10 cellular contexts compared by ENCODE assay signal in the genomic region with DNA sequence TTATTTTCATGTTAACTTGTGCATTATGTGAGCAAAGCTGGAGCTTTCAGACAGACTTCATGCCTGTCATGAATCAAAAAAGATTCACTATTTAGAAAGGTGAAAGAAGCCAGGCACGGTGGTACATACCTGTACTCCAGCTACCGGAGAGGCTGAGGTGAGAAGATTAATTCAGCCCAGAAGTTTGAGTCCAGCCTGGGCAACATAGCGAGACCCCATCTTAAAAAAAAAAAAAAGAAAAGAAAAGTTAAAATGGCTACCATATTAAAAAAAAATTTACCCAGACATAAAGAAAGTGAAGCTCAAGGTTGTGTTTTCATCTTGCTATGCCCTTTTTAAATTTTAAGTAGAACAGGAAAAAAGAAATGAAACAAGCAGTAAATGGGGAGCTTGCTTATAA. TPM values are rescaled to one million over a fixed set of nuclear protein-coding genes. Genes with fewer than 3 reads are reported as not detected.
A peak's percentile ranks its signal among the peaks of the same experiment; 100 is the strongest.
DNase-seq lines count a peak whose midpoint lies in the region; ATAC-seq and TF ChIP-seq lines count a peak whose summit lies in the region.
"Had no signal": no experiment of that assay in that cellular context is flagged by ENCODE, and none has a peak within 500 bp of the region (broad histone marks: within the 10 kb centered on the region; RNA-seq: fewer than 3 reads in every experiment).

No MANE protein-coding gene starts in this region.

- peak overlapping the region; percentile 96 to 99 (median 98) for H3K27ac Mint-ChIP-seq in CD14-positive monocyte

- H3K9me3 ChIP-seq in osteoblast (ENCODE audit: low read depth, low read length): no peaks in the 10 kb centered on the region

- H3K4me2 ChIP-seq in osteoblast (ENCODE audit: insufficient read depth, low read length): no peak overlapping the region

- TF ChIP-seq CTCF in CD14-positive monocyte (IDR thresholded peaks at IDR 0.05) (no peak), NB4 (IDR thresholded peaks at IDR 0.05; ENCODE audit: low read depth, low read length) (no peak), dorsolateral prefrontal cortex (IDR thresholded peaks at IDR 0.05 in 54 of 56, conservative IDR thresholded peaks at IDR 0.05 in 2 of 56; ENCODE audit: low read depth in 1 of 56, partially characterized antibody in 56 of 56) (no peak), osteoblast (IDR thresholded peaks at IDR 0.05; ENCODE audit: extremely low read depth, low read depth, low read length) (no peak)

- H3K27ac ChIP-seq in dorsolateral prefrontal cortex: peak overlapping the region in 41 of 59 donors; percentile 15 to 81 (median 66)
- peak overlapping the region; percentile 6 for H3K27ac ChIP-seq in osteoblast (ENCODE audit: low read depth, low read length)

- H4K20me1 ChIP-seq in osteoblast (ENCODE audit: insufficient read depth, low read length): no peaks in the 10 kb centered on the region

- H3K4me3 ChIP-seq in NB4 (ENCODE audit: low read depth, low read length) (peak overlapping the region; percentile 57), dorsolateral prefrontal cortex (peak overlapping the region in 31 of 59 donors; percentile 0 to 52 (median 30)), osteoblast (ENCODE audit: insufficient read depth, low read length) (no peak overlapping the region)

- peaks cover 0 to 4% (median 0%) of the 10 kb centered on the region in 7 donors for H3K9me3 Mint-ChIP-seq in CD14-positive monocyte
- H3K9me3 Mint-ChIP-seq: brain had no signal

- DNase-seq in CD14-positive monocyte (ENCODE audit: low spot score) (no peak), NB4 (ENCODE audit: low read depth) (no peak), dorsolateral prefrontal cortex (no peak), osteoblast (ENCODE audit: insufficient read length, low spot score, missing footprints) (no peak), amniotic stem cell (lab: John Stamatoyannopoulos, UW) (no peak)
- DNase-seq: stimulated activated CD4-positive, alpha-beta T cell treated with anti-CD3 and anti-CD28 coated beads, Interleukin-15, amount 100 ng/mL, for 24 hours had no signal

- peak overlapping the region; percentile 83 to 90 for H3K4me3 Mint-ChIP-seq in CD14-positive monocyte
- H3K4me3 Mint-ChIP-seq: brain had no signal

- no peaks in the 10 kb centered on the region for H3K79me2 ChIP-seq in osteoblast (ENCODE audit: insufficient read depth, low read length)

- no peak for TF ChIP-seq POLR2A in NB4 (IDR thresholded peaks at IDR 0.05; ENCODE audit: extremely low read depth, insufficient read length)

- H3K36me3 Mint-ChIP-seq in CD14-positive monocyte: peaks cover 21 to 35% of the 10 kb centered on the region in 2 donors

- H2AFZ ChIP-seq in osteoblast (ENCODE audit: low read length): no peak overlapping the region

- ATAC-seq in HG03175 (IDR thresholded peaks at IDR 0.05; ENCODE audit: unreplicated experiment): no peak
- no peak for ATAC-seq in HG03025 (IDR thresholded peaks at IDR 0.05; ENCODE audit: low FRiP score, unreplicated experiment)
- no peak for ATAC-seq in HG03521 (IDR thresholded peaks at IDR 0.05; ENCODE audit: unreplicated experiment)

- H3K27me3 ChIP-seq in dorsolateral prefrontal cortex (no peaks in the 10 kb centered on the region), osteoblast (ENCODE audit: insufficient read depth, low read length) (no peaks in the 10 kb centered on the region)

- H3K4me1 Mint-ChIP-seq in CD14-positive monocyte: peaks cover 67% of the 10 kb centered on the region
- H3K4me1 Mint-ChIP-seq: brain had no signal

- intact Hi-C loops in CD14-positive monocyte (cut with micrococcal nuclease): no loop called here
- intact Hi-C loops in dorsolateral prefrontal cortex (cut with DNase I): no loop called here

- H3K27me3 Mint-ChIP-seq in CD14-positive monocyte (ENCODE audit: low read depth in 3 of 3): peaks cover 0 to 10% (median 1%) of the 10 kb centered on the region in 3 donors
- H3K27me3 Mint-ChIP-seq: brain had no signal

- H3K4me1 ChIP-seq in osteoblast (ENCODE audit: insufficient read depth, low read length): peaks cover 14% of the 10 kb centered on the region

- H3K36me3 ChIP-seq in osteoblast (ENCODE audit: insufficient read depth, low read length): peaks cover 7% of the 10 kb centered on the region

RNA-seq across cellular contexts. Expression of a gene that starts 0.9 kb away (rescaled TPM):
- polyA plus RNA-seq in CD14-positive monocyte: 1 to 10 TPM; 1.9 to 6.1 TPM
- total RNA-seq in dorsolateral prefrontal cortex (1 to 10 TPM in 110 of 120 experiments, under 1 TPM in 10; 0.25 to 4.8 (median 1.9) TPM), osteoblast (under 0.01 TPM in 2 replicates)

RNA-seq across cellular contexts. Expression of a gene that starts 20.5 kb away (rescaled TPM):
- polyA plus RNA-seq in CD14-positive monocyte: 10 to 100 TPM; 10.7 to 15.7 TPM
- 10 to 100 TPM; 15.8 to 37.3 (median 25.6) TPM for total RNA-seq in dorsolateral prefrontal cortex
- total RNA-seq in osteoblast: 25.0 and 26.8 TPM in 2 replicates

RNA-seq across cellular contexts. Expression of a gene that starts 20.9 kb away (rescaled TPM):
- polyA plus RNA-seq in CD14-positive monocyte: 1 to 10 TPM; 1.4 to 1.5 TPM
- 1 to 10 TPM; 1.1 to 5.7 (median 2.8) TPM for total RNA-seq in dorsolateral prefrontal cortex
- total RNA-seq in osteoblast: 4.7 and 8.0 TPM in 2 replicates

RNA-seq across cellular contexts. Expression of a gene that starts 54.2 kb away (rescaled TPM):
- 10 to 100 TPM; 34.5 to 41.3 TPM for polyA plus RNA-seq in CD14-positive monocyte
- total RNA-seq in dorsolateral prefrontal cortex: 10 to 100 TPM; 19.5 to 41.4 (median 28.6) TPM
- total RNA-seq in osteoblast: 69.5 and 89.6 TPM in 2 replicates

RNA-seq across cellular contexts. Expression of a gene that starts 55.5 kb away (rescaled TPM):
- polyA plus RNA-seq in CD14-positive monocyte: 100 to 1,000 TPM; 148 to 163 TPM
- total RNA-seq in dorsolateral prefrontal cortex (100 to 1,000 TPM in 55 of 120 experiments, 10 to 100 TPM in 65; 74.7 to 133 (median 99.7) TPM), osteoblast (69.1 and 69.8 TPM in 2 replicates)
